8 cellular contexts compared by ENCODE assay signal in genomic region chr22:24156146-24156914, GRCh38. TPM values are rescaled to one million over a fixed set of nuclear protein-coding genes. Genes with fewer than 3 reads are reported as not detected.
DNase-seq lines count a peak whose midpoint lies in the region; ATAC-seq and TF ChIP-seq lines count a peak whose summit lies in the region.

No MANE protein-coding gene starts in this region.

- no peaks in the 10 kb centered on the region for H3K27me3 ChIP-seq in GM06990 (replicated peaks; ENCODE audit: control insufficient read depth, insufficient read depth, low read length)
- H3K27me3 ChIP-seq in NT2/D1 (ENCODE audit: insufficient read depth, insufficient read length), result no peaks in the 10 kb centered on the region

- ATAC-seq in activated T-helper 17 cell treated with anti-CD3 and anti-CD28 coated beads, Interleukin-2, amount 50 U/mL, for 72 hours (replicated peaks), result peak; percentile 72

- H3K9me3 Mint-ChIP-seq in activated T-helper 17 cell treated with anti-CD3 and anti-CD28 coated beads, Interleukin-2, amount 50 U/mL, for 72 hours, result no peaks in the 10 kb centered on the region
- H3K9me3 Mint-ChIP-seq in osteocyte (ENCODE audit: unreplicated experiment) (no peaks in the 10 kb centered on the region), type B pancreatic cell (no peaks in the 10 kb centered on the region)

- H3K36me3 Mint-ChIP-seq in activated T-helper 17 cell treated with anti-CD3 and anti-CD28 coated beads, Interleukin-2, amount 50 U/mL, for 72 hours (ENCODE audit: low read depth), result peaks cover 6% of the 10 kb centered on the region
- H3K36me3 Mint-ChIP-seq in osteocyte (ENCODE audit: unreplicated experiment) (peaks cover 1% of the 10 kb centered on the region), type B pancreatic cell (no peaks in the 10 kb centered on the region)

- peak overlapping the region; percentile 81 for H3K27ac Mint-ChIP-seq in activated T-helper 17 cell treated with anti-CD3 and anti-CD28 coated beads, Interleukin-2, amount 50 U/mL, for 72 hours
- peak overlapping the region; percentile 62 for H3K27ac Mint-ChIP-seq in osteocyte (ENCODE audit: unreplicated experiment)
- peak overlapping the region; percentile 61 for H3K27ac Mint-ChIP-seq in type B pancreatic cell

- H3K36me3 ChIP-seq in GM06990 (ENCODE audit: control insufficient read depth, insufficient read depth, low read length) (peaks cover 3% of the 10 kb centered on the region; the same call in 1 of the 2 replicates), HEK293 (ENCODE audit: control insufficient read depth in 2 of 2, insufficient read depth in 1 of 2, low read length in 2 of 2) (peaks cover 0 to 36% of the 10 kb centered on the region in 2 experiments; a peak in 1 of 3 replicates), NT2/D1 (ENCODE audit: insufficient read depth, insufficient read length, low read length) (peaks cover 28% of the 10 kb centered on the region)

- H3K9ac ChIP-seq in NT2/D1 (ENCODE audit: insufficient read length, low read depth), result peak overlapping the region; percentile 76

- no peaks in the 10 kb centered on the region for H3K27me3 Mint-ChIP-seq in activated T-helper 17 cell treated with anti-CD3 and anti-CD28 coated beads, Interleukin-2, amount 50 U/mL, for 72 hours
- H3K27me3 Mint-ChIP-seq in osteocyte (ENCODE audit: unreplicated experiment), result no peaks in the 10 kb centered on the region
- H3K27me3 Mint-ChIP-seq in type B pancreatic cell, result peaks cover 7% of the 10 kb centered on the region

- POLR2A ChIA-PET in HEK293 (lab: Yijun Ruan, JAX), result interaction anchor here (0.7 to 2.1 kb wide), 3 partner anchors 9 to 25 kb away, joined by 3 to 6 read pairs (median 4); partner anchors contain the start of gene SUSD2

- peak; percentile 4 for TF ChIP-seq CTCF in GM06990 (IDR thresholded peaks at IDR 0.05; ENCODE audit: insufficient read depth, low read length, poor library complexity, severe bottlenecking)
- no peak for TF ChIP-seq CTCF in HEK293 (tag by site-specific recombination; IDR thresholded peaks at IDR 0.05)
- no peak for TF ChIP-seq CTCF in foreskin fibroblast (IDR thresholded peaks at IDR 0.05; ENCODE audit: low read depth, low read length)
- no peak for TF ChIP-seq CTCF in osteocyte (IDR thresholded peaks at IDR 0.05)
- no peak for TF ChIP-seq CTCF in type B pancreatic cell (conservative IDR thresholded peaks at IDR 0.05)

- CTCF ChIA-PET in HEK293 (lab: Yijun Ruan, JAX), result interaction anchor here (0.5 to 10.1 kb wide), 32 partner anchors 10 to 1696 kb away, joined by 3 to 114 read pairs (median 4); partner anchors contain the start of genes CABIN1, MIF and SUSD2

- H3K4me3 ChIP-seq in GM06990 (replicated peaks; ENCODE audit: low read depth, low read length), result peak overlapping the region; percentile 84
- peak overlapping the region; percentile 37 for H3K4me3 ChIP-seq in HEK293 (ENCODE audit: low read depth, low read length)
- H3K4me3 ChIP-seq in NT2/D1 (ENCODE audit: insufficient read length, low read depth), result peak overlapping the region; percentile 53
- H3K4me3 ChIP-seq in foreskin fibroblast (ENCODE audit: low read depth in 1 of 2, low read length in 2 of 2), result peak overlapping the region; percentile 92 to 97

- H3K27ac ChIP-seq in HEK293 (ENCODE audit: extremely low read depth, low read depth, low read length), result peak overlapping the region; percentile 41; the same call in 1 of the 2 replicates

- H3K9me3 ChIP-seq in HEK293 (ENCODE audit: control insufficient read depth, insufficient read depth, low read depth, low read length) (no peaks in the 10 kb centered on the region), NT2/D1 (ENCODE audit: insufficient read depth, low read length) (no peaks in the 10 kb centered on the region)

- H3K4me1 Mint-ChIP-seq in activated T-helper 17 cell treated with anti-CD3 and anti-CD28 coated beads, Interleukin-2, amount 50 U/mL, for 72 hours, result peaks cover 38% of the 10 kb centered on the region
- peaks cover 42% of the 10 kb centered on the region for H3K4me1 Mint-ChIP-seq in osteocyte (ENCODE audit: unreplicated experiment)
- peaks cover 11% of the 10 kb centered on the region for H3K4me1 Mint-ChIP-seq in type B pancreatic cell (ENCODE audit: unreplicated experiment)

- peak overlapping the region; percentile 85 for H3K4me3 Mint-ChIP-seq in activated T-helper 17 cell treated with anti-CD3 and anti-CD28 coated beads, Interleukin-2, amount 50 U/mL, for 72 hours
- peak overlapping the region; percentile 86 for H3K4me3 Mint-ChIP-seq in osteocyte (ENCODE audit: unreplicated experiment)
- H3K4me3 Mint-ChIP-seq in type B pancreatic cell, result peak overlapping the region; percentile 87

- H3K4me1 ChIP-seq in HEK293 (ENCODE audit: control insufficient read depth, insufficient read depth, low read length) (peaks cover 16% of the 10 kb centered on the region), NT2/D1 (ENCODE audit: insufficient read depth, insufficient read length) (peaks cover 26% of the 10 kb centered on the region)

- DNase-seq in GM06990 (ENCODE audit: extremely low read depth, insufficient read length), result peak; percentile 81
- DNase-seq in NT2/D1 (ENCODE audit: low read depth, low spot score), result no peak
- DNase-seq in foreskin fibroblast, result peak; percentile 46 to 77
- no peak for DNase-seq in osteocyte (ENCODE audit: extremely low spot score, unreplicated experiment)
- no peak for DNase-seq in type B pancreatic cell (ENCODE audit: extremely low spot score, unreplicated experiment)
- DNase-seq in NCI-H1436 (lab: John Stamatoyannopoulos, UW), result no peak

TF ChIP-seq in HEK293, 187 proteins besides CTCF, POLR2A, EP300 and RAD21 (continues in another document):
- TF ChIP-seq ZNF184 (tag by site-specific recombination; IDR thresholded peaks at IDR 0.05), result no peak
- 0 out of 2 replicates have a peak, but pooled peaks have one; percentile 29 for TF ChIP-seq PBX3 (CRISPR knock-in tag; IDR thresholded peaks at IDR 0.05)
- TF ChIP-seq ZBTB26 (tag by site-specific recombination; optimal IDR thresholded peaks at IDR 0.05), result peak; percentile 57
- no peak for TF ChIP-seq ZFP37 (tag by site-specific recombination; IDR thresholded peaks at IDR 0.05)
- no peak for TF ChIP-seq ZFP69B (tag by site-specific recombination; IDR thresholded peaks at IDR 0.05)
- TF ChIP-seq ZSCAN18 (tag by site-specific recombination; IDR thresholded peaks at IDR 0.05), result 0 out of 2 replicates have a peak, but pooled peaks have one; percentile 54
- no peak for TF ChIP-seq OSR2 (tag by site-specific recombination; IDR thresholded peaks at IDR 0.05)
- no peak for TF ChIP-seq TCF7L2 (IDR thresholded peaks at IDR 0.05; ENCODE audit: borderline replicate concordance, low read depth, low read length)
- TF ChIP-seq FEZF1 (tag by site-specific recombination; IDR thresholded peaks at IDR 0.05), result no peak
- no peak for TF ChIP-seq ZNF433 (tag by site-specific recombination; IDR thresholded peaks at IDR 0.05; ENCODE audit: low read depth)
- peak; percentile 97 for TF ChIP-seq ZFHX2 (tag by site-specific recombination; conservative IDR thresholded peaks at IDR 0.05)
- peak; percentile 46; the same call in 1 of the 2 replicates for TF ChIP-seq ZNF777 (tag by site-specific recombination; IDR thresholded peaks at IDR 0.05; ENCODE audit: borderline replicate concordance)
- no peak for TF ChIP-seq ZNF561 (tag by site-specific recombination; IDR thresholded peaks at IDR 0.05; ENCODE audit: borderline replicate concordance)
- TF ChIP-seq ZNF157 (tag by site-specific recombination; IDR thresholded peaks at IDR 0.05), result no peak; the same call in 1 of the 2 replicates
- TF ChIP-seq ZNF544 (tag by site-specific recombination; IDR thresholded peaks at IDR 0.05), result no peak
- TF ChIP-seq EGR2 (tag by site-specific recombination; IDR thresholded peaks at IDR 0.05; ENCODE audit: low read depth), result peak; percentile 57
- peak; percentile 11; the same call in 1 of the 2 replicates for TF ChIP-seq BCL11A (tag by site-specific recombination; IDR thresholded peaks at IDR 0.05; ENCODE audit: low read depth)
- no peak for TF ChIP-seq SCRT1 (tag by site-specific recombination; IDR thresholded peaks at IDR 0.05; ENCODE audit: borderline replicate concordance)

RNA-seq across cellular contexts. Expression of gene SUSD2, which starts 25.0 kb away (rescaled TPM):
- 1 to 10 TPM in 1 of 2 donors, under 1 TPM in 1; 0.66 to 1.5 TPM for total RNA-seq in activated T-helper 17 cell treated with anti-CD3 and anti-CD28 coated beads, Interleukin-2, amount 50 U/mL, for 72 hours
- total RNA-seq in osteocyte (4.2 and 4.5 TPM in 2 replicates), type B pancreatic cell (ENCODE audit: low replicate concordance) (3.7 and 5.6 TPM in 2 replicates)

Comparison
In these comparisons a context has a peak if more than half of its experiments do, and no peak if none do; other contexts are left out.
1. DNase-seq: peak in GM06990 (single experiment) and foreskin fibroblast (2 of 2); none in NT2/D1 (single experiment), osteocyte (single experiment), type B pancreatic cell (single experiment) and NCI-H1436 (single experiment).
2. H3K4me3 ChIP-seq: peak in every context shown above with its lines; median percentile 94 in foreskin fibroblast; 84 in GM06990; 53 in NT2/D1; 37 in HEK293.
3. Peak in every context shown above with its lines, with median percentiles within 50 percentile points of each other: H3K27ac Mint-ChIP-seq and H3K4me3 Mint-ChIP-seq.